ENCODE assay signal across 9 cellular contexts in genomic region chr20:31570021-31570463, GRCh38. TPM values are rescaled to one million over a fixed set of nuclear protein-coding genes. Genes with fewer than 3 reads are reported as not detected.
A peak's percentile ranks its signal among the peaks of the same experiment; 100 is the strongest.
DNase-seq lines count a peak whose midpoint lies in the region; ATAC-seq, FAIRE-seq and TF ChIP-seq lines count a peak whose summit lies in the region.
"Had no signal": no experiment of that assay in that cellular context is flagged by ENCODE, and none has a peak within 500 bp of the region (broad histone marks: within the 10 kb centered on the region; RNA-seq: fewer than 3 reads in every experiment).

No MANE protein-coding gene starts in this region.

- H3K36me3 Mint-ChIP-seq in activated T-helper 17 cell treated with anti-CD3 and anti-CD28 coated beads, Interleukin-2, amount 50 U/mL, for 72 hours (ENCODE audit: low read depth), result peaks cover 52% of the 10 kb centered on the region
- H3K36me3 Mint-ChIP-seq in stimulated activated effector memory CD8-positive, alpha-beta T cell treated with anti-CD3 and anti-CD28 coated beads, Interleukin-12 subunit alpha, Interleukin-12 subunit beta, amount 100 ng/mL, for 72 hours, result peaks cover 56% of the 10 kb centered on the region

- H3K9ac ChIP-seq in GM23248 (peak overlapping the region; percentile 93), HepG2 (ENCODE audit: insufficient read depth, low read depth, low read length) (peak overlapping the region; percentile 9)

- no peak overlapping the region for H3K4me3 Mint-ChIP-seq in activated T-helper 17 cell treated with anti-CD3 and anti-CD28 coated beads, Interleukin-2, amount 50 U/mL, for 72 hours
- no peak overlapping the region for H3K4me3 Mint-ChIP-seq in stimulated activated effector memory CD8-positive, alpha-beta T cell treated with anti-CD3 and anti-CD28 coated beads, Interleukin-12 subunit alpha, Interleukin-12 subunit beta, amount 100 ng/mL, for 72 hours

- H3K9me3 ChIP-seq in GM23248 (ENCODE audit: low read depth), result no peaks in the 10 kb centered on the region
- no peaks in the 10 kb centered on the region for H3K9me3 ChIP-seq in HepG2 (ENCODE audit: low read length)

- peak overlapping the region; percentile 99 for H3K27ac ChIP-seq in GM23248
- H3K27ac ChIP-seq in HepG2 (ENCODE audit: extremely low read length, insufficient read depth, low read length), result peak overlapping the region; percentile 57

- peak; percentile 62 for DNase-seq in GM23248
- peak; percentile 44 for DNase-seq in HepG2 (ENCODE audit: low spot score)
- no peak for DNase-seq in stimulated activated effector memory CD8-positive, alpha-beta T cell treated with anti-CD3 and anti-CD28 coated beads, Interleukin-12 subunit alpha, Interleukin-12 subunit beta, amount 100 ng/mL, for 72 hours (ENCODE audit: low spot score in 2 of 2)
- no peak for DNase-seq in NCI-H187 (lab: John Stamatoyannopoulos, UW)
- DNase-seq in GM13977 (ENCODE audit: low spot score), result no peak

- no peak overlapping the region for H3K4me3 ChIP-seq in GM23248
- H3K4me3 ChIP-seq in HepG2 (replicated peaks in 1 of 3; ENCODE audit: insufficient read depth in 1 of 3, low read depth in 2 of 3, low read length in 3 of 3), result no peak overlapping the region

- H3K27me3 ChIP-seq in GM23248 (replicated peaks; ENCODE audit: insufficient read depth) (no peaks in the 10 kb centered on the region), HepG2 (ENCODE audit: control insufficient read depth in 1 of 2, insufficient read depth in 2 of 2, low read length in 2 of 2) (no peaks in the 10 kb centered on the region; a peak in 1 of 5 replicates)

- H3K4me2 ChIP-seq in GM23248 (ENCODE audit: unreplicated experiment) (peak overlapping the region; percentile 13), HepG2 (ENCODE audit: low read depth, low read length) (peak overlapping the region; percentile 9; the same call in 1 of the 2 replicates)

- H3K4me1 ChIP-seq in GM23248 (ENCODE audit: insufficient read depth), result peaks cover 56% of the 10 kb centered on the region
- peaks cover 62% of the 10 kb centered on the region for H3K4me1 ChIP-seq in HepG2 (ENCODE audit: insufficient read depth, low read length)

- TF ChIP-seq POLR2A in HepG2 (IDR thresholded peaks at IDR 0.05; ENCODE audit: insufficient read depth in 1 of 2, low read depth in 2 of 2, low read length in 2 of 2), result no peak; a peak in 1 of 4 replicates

- H3K9me3 Mint-ChIP-seq in activated T-helper 17 cell treated with anti-CD3 and anti-CD28 coated beads, Interleukin-2, amount 50 U/mL, for 72 hours, result no peaks in the 10 kb centered on the region
- H3K9me3 Mint-ChIP-seq in stimulated activated effector memory CD8-positive, alpha-beta T cell treated with anti-CD3 and anti-CD28 coated beads, Interleukin-12 subunit alpha, Interleukin-12 subunit beta, amount 100 ng/mL, for 72 hours, result no peaks in the 10 kb centered on the region

- TF ChIP-seq CTCF in HepG2 (CRISPR knock-in tag; IDR thresholded peaks at IDR 0.05) (no peak), GM13977 (IDR thresholded peaks at IDR 0.05; ENCODE audit: extremely low read depth, insufficient read depth, missing control alignments) (no peak)

- H3K27ac Mint-ChIP-seq in activated T-helper 17 cell treated with anti-CD3 and anti-CD28 coated beads, Interleukin-2, amount 50 U/mL, for 72 hours, result peak overlapping the region; percentile 65
- H3K27ac Mint-ChIP-seq in stimulated activated effector memory CD8-positive, alpha-beta T cell treated with anti-CD3 and anti-CD28 coated beads, Interleukin-12 subunit alpha, Interleukin-12 subunit beta, amount 100 ng/mL, for 72 hours, result peak overlapping the region; percentile 37

- peaks cover 70% of the 10 kb centered on the region for H3F3A ChIP-seq in GM23248 (ENCODE audit: insufficient read depth)

- H3K36me3 ChIP-seq in GM23248 (ENCODE audit: low read depth), result no peaks in the 10 kb centered on the region
- peaks cover 26 to 32% of the 10 kb centered on the region in 2 experiments for H3K36me3 ChIP-seq in HepG2 (replicated peaks in 1 of 2; ENCODE audit: control insufficient read depth in 1 of 2, insufficient read depth in 2 of 2, low read length in 2 of 2)

- H2AFZ ChIP-seq in GM23248 (no peak overlapping the region), HepG2 (ENCODE audit: low read length) (no peak overlapping the region)

- ATAC-seq in activated T-helper 17 cell treated with anti-CD3 and anti-CD28 coated beads, Interleukin-2, amount 50 U/mL, for 72 hours (replicated peaks), result no peak
- ATAC-seq in HepG2 (no peak), GM21367 (IDR thresholded peaks at IDR 0.05; ENCODE audit: unreplicated experiment) (no peak), HG03196 (IDR thresholded peaks at IDR 0.05; ENCODE audit: unreplicated experiment) (no peak)
- ATAC-seq in stimulated activated effector memory CD8-positive, alpha-beta T cell treated with anti-CD3 and anti-CD28 coated beads, Interleukin-12 subunit alpha, Interleukin-12 subunit beta, amount 100 ng/mL, for 72 hours, result no peak

- intact Hi-C loops in HepG2 (cut with micrococcal nuclease; ENCODE audit: unreplicated experiment), result no loop called here

- peaks cover 23% of the 10 kb centered on the region for H3K4me1 Mint-ChIP-seq in activated T-helper 17 cell treated with anti-CD3 and anti-CD28 coated beads, Interleukin-2, amount 50 U/mL, for 72 hours
- H3K4me1 Mint-ChIP-seq in stimulated activated effector memory CD8-positive, alpha-beta T cell treated with anti-CD3 and anti-CD28 coated beads, Interleukin-12 subunit alpha, Interleukin-12 subunit beta, amount 100 ng/mL, for 72 hours, result peaks cover 44% of the 10 kb centered on the region

- CTCF ChIA-PET in HepG2 (lab: Yijun Ruan, JAX; ENCODE audit: low intra/inter-chr PET ratio, low total read pairs), result interaction anchor here (0.6 to 7.7 kb wide), 5 partner anchors 10 to 153 kb away, joined by 3 to 335 read pairs (median 11); no protein-coding TSS in a partner anchor

- TF ChIP-seq RAD21 in HepG2 (CRISPR knock-in tag; IDR thresholded peaks at IDR 0.05), result no peak

- TF ChIP-seq EP300 in HepG2 (IDR thresholded peaks at IDR 0.05; ENCODE audit: low read depth in 2 of 2, low read length in 2 of 2), result no peak
- TF ChIP-seq EP300 in HepG2 (CRISPR knock-in tag; IDR thresholded peaks at IDR 0.05; ENCODE audit: borderline replicate concordance), result no peak

- 48 to 51% methylated on average over 7 to 8 of the region's 8 CpGs for WGBS in GM23248 (ENCODE audit: low coverage in 1 of 2, low lambda C conversion rate in 2 of 2, missing lambda C conversion rate in 2 of 2), 2 experiments
- WGBS in HepG2 (ENCODE audit: low lambda C conversion rate), result 76% methylated on average over 8 of the region's 8 CpGs

- BruUV-seq in HepG2 (replicated peaks; lab: Mats Ljungman, UMichigan), result no TSS peak

- no peaks in the 10 kb centered on the region for H3K9me2 ChIP-seq in GM23248 (ENCODE audit: insufficient read depth)

- H4K20me1 ChIP-seq in GM23248 (ENCODE audit: insufficient read depth) (no peaks in the 10 kb centered on the region), HepG2 (ENCODE audit: insufficient read depth, low read length) (no peaks in the 10 kb centered on the region)

- no peaks in the 10 kb centered on the region for H3K27me3 Mint-ChIP-seq in activated T-helper 17 cell treated with anti-CD3 and anti-CD28 coated beads, Interleukin-2, amount 50 U/mL, for 72 hours

- FAIRE-seq in HepG2 (lab: Jason Lieb, UNC), result no peak
- FAIRE-seq: bronchial epithelial cell had no signal

- H3K79me2 ChIP-seq in GM23248 (ENCODE audit: insufficient read depth), result no peaks in the 10 kb centered on the region
- H3K79me2 ChIP-seq in HepG2 (ENCODE audit: insufficient read depth, low read length), result peaks cover 11% of the 10 kb centered on the region

- POLR2A ChIA-PET in HepG2 (lab: Yijun Ruan, JAX), result interaction anchor here (0.7 to 16.4 kb wide), 12 partner anchors 10 to 182 kb away, joined by 3 to 1427 read pairs (median 6); partner anchors contain the start of gene ID1

- in situ Hi-C loops in GM23248 (cut with MboI), result no loop called here
- in situ Hi-C loops in HepG2 (cut with HindIII; ENCODE audit: extremely low pct_ligation_motif_present, low pct_unique_long_range_greater_than_20kb), result no loop called here
- in situ Hi-C loops in GM13977 (cut with MboI; ENCODE audit: low pct_unique_long_range_greater_than_20kb, low sequenced_read_pairs, unreplicated experiment), result no loop called here

RNA-seq across cellular contexts. Expression of gene ID1, which starts 35.0 kb away (rescaled TPM):
- total RNA-seq in GM23248 (2014; rRNA removed; shearing (Covaris generic)), result 583 and 780 TPM in 2 replicates
- 248 TPM in 2 replicates for polyA plus RNA-seq in GM23248 (2016; fragmentation: Nextera tagmentation; extraction: Ambion mirVana)
- 1 to 10 TPM; 2.9 to 5.3 TPM for total RNA-seq in activated T-helper 17 cell treated with anti-CD3 and anti-CD28 coated beads, Interleukin-2, amount 50 U/mL, for 72 hours
- total RNA-seq in HepG2 (2016; rRNA removed; fragmentation: Illumina TruSeq; extraction: Trizol), result 315 and 419 TPM in 2 replicates
- 421 and 422 TPM in 2 replicates for total RNA-seq in HepG2 (2016; cell fraction: cytosol; rRNA removed; fragmentation: Illumina TruSeq; extraction: Trizol; ENCODE audit: low read depth)
- total RNA-seq in HepG2 (2016; cell fraction: insoluble cytoplasmic fraction; rRNA removed; fragmentation: Illumina TruSeq; extraction: Trizol), result 297 and 421 TPM in 2 replicates
- total RNA-seq in HepG2 (2016; cell fraction: membrane; rRNA removed; fragmentation: Illumina TruSeq; extraction: Trizol), result 329 and 339 TPM in 2 replicates
- total RNA-seq in HepG2 (2016; cell fraction: nucleus; rRNA removed; fragmentation: Illumina TruSeq; extraction: Trizol), result 273 and 295 TPM in 2 replicates
- 258 and 320 TPM in 2 replicates for polyA plus RNA-seq in HepG2 (2011; rRNA removed)
- 494 and 1,223 TPM in 2 replicates for polyA plus RNA-seq in HepG2 (2011; cell fraction: cytosol; rRNA removed)
- 541 and 1,398 TPM in 2 replicates for polyA plus RNA-seq in HepG2 (2011; cell fraction: nucleus; rRNA removed)
- 119 and 147 TPM in 2 replicates for polyA plus RNA-seq in HepG2 (2012)
- 99.0 and 102 TPM in 2 replicates for polyA plus RNA-seq in HepG2 (2016; cell fraction: cytosol; fragmentation: Illumina TruSeq; extraction: Trizol; ENCODE audit: low read depth)
- polyA plus RNA-seq in HepG2 (2016; cell fraction: insoluble cytoplasmic fraction; fragmentation: Illumina TruSeq; extraction: Trizol; ENCODE audit: low read depth), result 273 and 282 TPM in 2 replicates
- polyA plus RNA-seq in HepG2 (2016; cell fraction: membrane; fragmentation: Illumina TruSeq; extraction: Trizol; ENCODE audit: low read depth), result 104 TPM in 2 replicates
- polyA plus RNA-seq in HepG2 (2016; cell fraction: nucleus; fragmentation: Illumina TruSeq; extraction: Trizol; ENCODE audit: insufficient read depth, low read depth), result 496 and 499 TPM in 2 replicates
- polyA minus RNA-seq in HepG2 (2011; rRNA and poly(A)+ RNA removed; ENCODE audit: low replicate concordance), result 259 and 709 TPM in 2 replicates
- 242 and 434 TPM in 2 replicates for polyA minus RNA-seq in HepG2 (2011; cell fraction: cytosol; rRNA and poly(A)+ RNA removed)
- 194 and 456 TPM in 2 replicates for polyA minus RNA-seq in HepG2 (2011; cell fraction: nucleus; rRNA and poly(A)+ RNA removed)

RNA-seq across cellular contexts. Expression of gene HM13, which starts 55.8 kb away (rescaled TPM):
- total RNA-seq in GM23248 (2014; rRNA removed; shearing (Covaris generic)), result 110 and 117 TPM in 2 replicates
- polyA plus RNA-seq in GM23248 (2016; fragmentation: Nextera tagmentation; extraction: Ambion mirVana), result 424 and 434 TPM in 2 replicates
- total RNA-seq in activated T-helper 17 cell treated with anti-CD3 and anti-CD28 coated beads, Interleukin-2, amount 50 U/mL, for 72 hours, result 100 to 1,000 TPM; 129 to 164 TPM
- total RNA-seq in HepG2 (2016; rRNA removed; fragmentation: Illumina TruSeq; extraction: Trizol), result 68.4 and 118 TPM in 2 replicates
- 46.8 and 55.9 TPM in 2 replicates for total RNA-seq in HepG2 (2016; cell fraction: cytosol; rRNA removed; fragmentation: Illumina TruSeq; extraction: Trizol; ENCODE audit: low read depth)
- total RNA-seq in HepG2 (2016; cell fraction: insoluble cytoplasmic fraction; rRNA removed; fragmentation: Illumina TruSeq; extraction: Trizol), result 71.4 and 118 TPM in 2 replicates
- total RNA-seq in HepG2 (2016; cell fraction: membrane; rRNA removed; fragmentation: Illumina TruSeq; extraction: Trizol), result 73.9 and 80.7 TPM in 2 replicates
- 165 and 184 TPM in 2 replicates for total RNA-seq in HepG2 (2016; cell fraction: nucleus; rRNA removed; fragmentation: Illumina TruSeq; extraction: Trizol)
- 243 and 287 TPM in 2 replicates for polyA plus RNA-seq in HepG2 (2011; rRNA removed)
- polyA plus RNA-seq in HepG2 (2011; cell fraction: cytosol; rRNA removed), result 198 and 200 TPM in 2 replicates
- polyA plus RNA-seq in HepG2 (2011; cell fraction: nucleus; rRNA removed), result 203 and 206 TPM in 2 replicates
- 156 and 233 TPM in 2 replicates for polyA plus RNA-seq in HepG2 (2012)
- 90.6 and 110 TPM in 2 replicates for polyA plus RNA-seq in HepG2 (2016; cell fraction: cytosol; fragmentation: Illumina TruSeq; extraction: Trizol; ENCODE audit: low read depth)
- polyA plus RNA-seq in HepG2 (2016; cell fraction: insoluble cytoplasmic fraction; fragmentation: Illumina TruSeq; extraction: Trizol; ENCODE audit: low read depth), result 129 and 148 TPM in 2 replicates
- 108 and 120 TPM in 2 replicates for polyA plus RNA-seq in HepG2 (2016; cell fraction: membrane; fragmentation: Illumina TruSeq; extraction: Trizol; ENCODE audit: low read depth)
- 374 and 382 TPM in 2 replicates for polyA plus RNA-seq in HepG2 (2016; cell fraction: nucleus; fragmentation: Illumina TruSeq; extraction: Trizol; ENCODE audit: insufficient read depth, low read depth)
- 365 and 413 TPM in 2 replicates for polyA minus RNA-seq in HepG2 (2011; rRNA and poly(A)+ RNA removed; ENCODE audit: low replicate concordance)
- polyA minus RNA-seq in HepG2 (2011; cell fraction: cytosol; rRNA and poly(A)+ RNA removed), result 123 and 142 TPM in 2 replicates
- polyA minus RNA-seq in HepG2 (2011; cell fraction: nucleus; rRNA and poly(A)+ RNA removed), result 195 and 210 TPM in 2 replicates

Comparison
In these comparisons a context has a peak if more than half of its experiments do, and no peak if none do; other contexts are left out.
1. DNase-seq: peak in GM23248 (single experiment) and HepG2 (single experiment); none in stimulated activated effector memory CD8-positive, alpha-beta T cell treated with anti-CD3 and anti-CD28 coated beads, Interleukin-12 subunit alpha, Interleukin-12 subunit beta, amount 100 ng/mL, for 72 hours (0 of 2), NCI-H187 (0 of 2) and GM13977 (single experiment).
2. RNA of gene ID1, which starts 35.0 kb away (total RNA-seq): 583 to 780 TPM in GM23248 and 273 to 422 TPM in HepG2; 2.9 to 5.3 TPM in activated T-helper 17 cell treated with anti-CD3 and anti-CD28 coated beads, Interleukin-2, amount 50 U/mL, for 72 hours; every median in the first group is over 10 times any median in the second.